In the genomic region with DNA sequence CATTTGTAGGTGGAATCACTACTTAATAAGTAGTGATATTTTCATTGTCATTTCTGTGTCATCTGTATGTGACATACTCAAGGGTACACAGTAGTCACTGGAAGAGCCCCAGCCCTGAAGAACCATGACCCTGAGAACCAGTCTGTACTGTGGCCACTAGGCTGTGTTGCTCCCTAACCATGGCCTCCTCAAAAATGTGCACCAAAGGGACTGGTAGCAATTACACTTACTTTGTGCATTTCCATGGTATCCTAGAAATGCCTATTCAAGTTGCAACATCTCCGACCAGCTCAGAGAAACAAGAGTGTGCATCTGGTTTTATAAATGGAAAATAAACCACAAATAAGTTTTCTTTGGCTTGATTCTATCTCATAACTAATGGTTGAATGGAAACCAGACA, we compare ENCODE assay signal across 13 cellular contexts.
A peak's percentile ranks its signal among the peaks of the same experiment; 100 is the strongest.
DNase-seq lines count a peak whose midpoint lies in the region; ATAC-seq and TF ChIP-seq lines count a peak whose summit lies in the region.
"Had no signal": no experiment of that assay in that cellular context is flagged by ENCODE, and none has a peak within 500 bp of the region (broad histone marks: within the 10 kb centered on the region; RNA-seq: fewer than 3 reads in every experiment).

No MANE protein-coding gene starts in this region.

- CTCF ChIA-PET in activated naive CD4-positive, alpha-beta T cell treated with anti-CD3 and anti-CD28 coated beads for 36 hours (lab: Charles Lee) = interaction anchor here (1.5 kb wide), 1 partner anchor 70 kb away, joined by 3 read pairs; no protein-coding TSS in a partner anchor

- intact Hi-C loops in activated naive CD4-positive, alpha-beta T cell treated with anti-CD3 and anti-CD28 coated beads for 36 hours (cut with micrococcal nuclease) = loop anchor here (1.0 to 5.0 kb wide), 4 partner anchors 60 to 235 kb away; no protein-coding TSS in a partner anchor

- no peaks in the 10 kb centered on the region for H4K20me1 ChIP-seq in Karpas-422 (ENCODE audit: insufficient read depth, low read depth, low read length)

- no peaks in the 10 kb centered on the region for H3K4me1 ChIP-seq in Karpas-422 (ENCODE audit: low read length)
- H3K4me1 ChIP-seq in skeletal muscle satellite cell (ENCODE audit: control insufficient read depth, insufficient read depth, low read length) = peaks cover 56% of the 10 kb centered on the region
- H3K4me1 ChIP-seq: BLaER1 had no signal

- H3K27me3 ChIP-seq in Karpas-422 (ENCODE audit: low read length) (no peaks in the 10 kb centered on the region), skeletal muscle satellite cell (ENCODE audit: control insufficient read depth, insufficient read depth, low read length) (no peaks in the 10 kb centered on the region)
- H3K27me3 ChIP-seq: BLaER1, cardiac muscle cell, neutrophil had no signal

- H3K9ac ChIP-seq in Karpas-422 (ENCODE audit: low read length) (no peak overlapping the region), skeletal muscle satellite cell (ENCODE audit: low read depth, low read length) (peak overlapping the region; percentile 73)
- H3K9ac ChIP-seq: BLaER1 had no signal

- TF ChIP-seq CTCF in astrocyte of the spinal cord (IDR thresholded peaks at IDR 0.05; ENCODE audit: low read depth, low read length) = peak; percentile 46

- ATAC-seq in HG02571 (IDR thresholded peaks at IDR 0.05; ENCODE audit: unreplicated experiment) = no peak
- no peak for ATAC-seq in GM19328 (IDR thresholded peaks at IDR 0.05; ENCODE audit: unreplicated experiment)

- H3K4me3 ChIP-seq in Karpas-422 (ENCODE audit: low read length) = no peak overlapping the region
- H3K4me3 ChIP-seq in astrocyte of the spinal cord (ENCODE audit: low read depth, low read length) = no peak overlapping the region
- H3K4me3 ChIP-seq in skeletal muscle satellite cell (ENCODE audit: low read length) = no peak overlapping the region
- H3K4me3 ChIP-seq: BLaER1, cardiac muscle cell had no signal

- H3K4me2 ChIP-seq in Karpas-422 (ENCODE audit: low read depth, low read length, poor library complexity, severe bottlenecking) (no peak overlapping the region), skeletal muscle satellite cell (ENCODE audit: low read length) (peak overlapping the region; percentile 72)
- H3K4me2 ChIP-seq: BLaER1 had no signal

- H3K27ac ChIP-seq in Karpas-422 (ENCODE audit: low read length) = no peak overlapping the region
- H3K27ac ChIP-seq: BLaER1, cardiac muscle cell, neutrophil had no signal

- no peaks in the 10 kb centered on the region for H3K79me2 ChIP-seq in Karpas-422 (ENCODE audit: low read length)

- H3K36me3 ChIP-seq in Karpas-422 (ENCODE audit: insufficient read depth, low read length) = no peaks in the 10 kb centered on the region
- peaks cover 33% of the 10 kb centered on the region for H3K36me3 ChIP-seq in skeletal muscle satellite cell (ENCODE audit: insufficient read depth, low read length)
- H3K36me3 ChIP-seq: cardiac muscle cell, neutrophil had no signal

- peaks cover 54% of the 10 kb centered on the region for H3K36me3 Mint-ChIP-seq in activated naive CD4-positive, alpha-beta T cell treated with anti-CD3 and anti-CD28 coated beads for 36 hours (ENCODE audit: low read depth)

- no peaks in the 10 kb centered on the region for H3K9me2 ChIP-seq in Karpas-422 (replicated peaks; ENCODE audit: insufficient read depth, low read length)

- no peaks in the 10 kb centered on the region for H3K27me3 Mint-ChIP-seq in activated naive CD4-positive, alpha-beta T cell treated with anti-CD3 and anti-CD28 coated beads for 36 hours (ENCODE audit: low read depth)

- DNase-seq in activated naive CD4-positive, alpha-beta T cell treated with anti-CD3 and anti-CD28 coated beads for 36 hours = peak; percentile 33
- DNase-seq in activated naive CD4-positive, alpha-beta T cell treated with Interleukin-2 at 50 U/mL for 16 hours = no peak
- DNase-seq in Karpas-422 = peak; percentile 17
- peak; percentile 78 for DNase-seq in astrocyte of the spinal cord (ENCODE audit: low read depth, low spot score)
- DNase-seq in NCI-H1694 treated with DMSO at 0.1 percent for 48 hours (lab: John Stamatoyannopoulos, UW) = no peak
- DNase-seq: activated CD4-positive, CD25-positive, alpha-beta regulatory T cell; NCI-H774 had no signal

- no peaks in the 10 kb centered on the region for H3K9me3 ChIP-seq in Karpas-422 (ENCODE audit: low read length)
- H3K9me3 ChIP-seq in skeletal muscle satellite cell (replicated peaks; ENCODE audit: low read length) = no peaks in the 10 kb centered on the region
- H3K9me3 ChIP-seq: BLaER1, neutrophil had no signal

- H3K4me1 Mint-ChIP-seq in activated naive CD4-positive, alpha-beta T cell treated with anti-CD3 and anti-CD28 coated beads for 36 hours (ENCODE audit: low read depth) = peaks cover 70% of the 10 kb centered on the region

- in situ Hi-C loops in astrocyte of the spinal cord (cut with HindIII; ENCODE audit: low sequenced_read_pairs) = no loop called here

- no peaks in the 10 kb centered on the region for H3K9me3 Mint-ChIP-seq in activated naive CD4-positive, alpha-beta T cell treated with anti-CD3 and anti-CD28 coated beads for 36 hours

- H3K27ac Mint-ChIP-seq in activated naive CD4-positive, alpha-beta T cell treated with anti-CD3 and anti-CD28 coated beads for 36 hours = peak overlapping the region; percentile 44

- H2AFZ ChIP-seq in Karpas-422 (ENCODE audit: low read length) = no peak overlapping the region

- no peak overlapping the region for H3K4me3 Mint-ChIP-seq in activated naive CD4-positive, alpha-beta T cell treated with anti-CD3 and anti-CD28 coated beads for 36 hours

Comparison
In these comparisons a context has a peak if more than half of its experiments do, and no peak if none do; other contexts are left out.
1. DNase-seq: peak in activated naive CD4-positive, alpha-beta T cell treated with anti-CD3 and anti-CD28 coated beads for 36 hours (single experiment), Karpas-422 (single experiment) and astrocyte of the spinal cord (single experiment); none in activated naive CD4-positive, alpha-beta T cell treated with Interleukin-2 at 50 U/mL for 16 hours (single experiment) and NCI-H1694 treated with DMSO at 0.1 percent for 48 hours (single experiment).